Comparison of ENCODE assay signal across 9 cellular contexts in the genomic region with DNA sequence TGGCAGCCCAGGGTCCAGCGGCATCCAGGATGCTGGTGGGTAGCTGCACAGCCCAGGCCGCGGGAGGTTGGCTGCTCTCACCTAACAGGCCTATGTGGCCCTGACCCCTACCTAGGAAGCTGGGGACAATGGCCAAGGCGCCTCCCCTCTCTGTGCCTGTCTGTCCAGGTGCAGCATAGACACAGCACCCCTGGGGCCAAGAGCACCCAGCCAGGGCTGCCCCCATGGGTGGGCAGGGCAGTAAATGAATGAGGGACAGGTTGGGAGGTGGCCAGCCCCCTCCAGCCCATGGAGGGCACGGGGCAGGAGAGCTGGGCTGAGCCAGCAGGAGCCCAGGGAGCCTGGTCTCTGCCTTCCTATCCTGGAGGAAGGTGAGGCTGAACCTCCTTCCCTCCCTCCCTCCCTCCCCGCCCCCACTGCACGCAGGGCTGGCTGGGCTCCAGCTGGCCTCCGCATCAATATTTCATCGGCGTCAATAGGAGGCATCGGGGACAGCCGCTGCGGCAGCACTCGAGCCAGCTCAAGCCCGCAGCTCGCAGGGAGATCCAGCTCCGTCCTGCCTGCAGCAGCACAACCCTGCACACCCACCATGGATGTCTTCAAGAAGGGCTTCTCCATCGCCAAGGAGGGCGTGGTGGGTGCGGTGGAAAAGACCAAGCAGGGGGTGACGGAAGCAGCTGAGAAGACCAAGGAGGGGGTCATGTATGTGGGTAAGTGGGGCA. TPM values are rescaled to one million over a fixed set of nuclear protein-coding genes. Genes with fewer than 3 reads are reported as not detected.
DNase-seq lines count a peak whose midpoint lies in the region; ATAC-seq and TF ChIP-seq lines count a peak whose summit lies in the region.
"Had no signal": no experiment of that assay in that cellular context is flagged by ENCODE, and none has a peak within 500 bp of the region (broad histone marks: within the 10 kb centered on the region; RNA-seq: fewer than 3 reads in every experiment).

SNCG (plus strand) TSS at position 491 of the 722 bp plus-strand sequence; CDS start at position 590, 99 bp downstream.

- H3K9me3 ChIP-seq in colonic mucosa: no peaks in the 10 kb centered on the region
- no peaks in the 10 kb centered on the region for H3K9me3 ChIP-seq in tibial artery

- peak; percentile 31 for DNase-seq in NCI-H2029 (lab: John Stamatoyannopoulos, UW)
- DNase-seq in NCI-H2029 treated with DMSO at 0.1 percent for 48 hours (lab: John Stamatoyannopoulos, UW): no peak
- peak; percentile 19 for DNase-seq in colonic mucosa
- DNase-seq in lung microvascular endothelial cell (ENCODE audit: low read depth in 2 of 2): peak; percentile 66 to 84
- DNase-seq in tibial artery: peak; percentile 43 to 89
- no peak for DNase-seq in germinal center (ENCODE audit: low spot score)
- no peak for DNase-seq in AML-193 (lab: John Stamatoyannopoulos, UW)
- DNase-seq: NCI-H2081 treated with DMSO at 0.1 percent for 48 hours had no signal

- no peak within 1 kb of the TSS for H3K27ac ChIP-seq in colonic mucosa
- H3K27ac ChIP-seq in tibial artery: peak within 1 kb of the TSS; percentile 91 to 94

- no peak within 1 kb of the TSS for H3K4me3 ChIP-seq in colonic mucosa
- H3K4me3 ChIP-seq in tibial artery: peak within 1 kb of the TSS; percentile 49 to 50

- peak within 1 kb of the TSS in 1 of 2 donors; percentile 40 for H3K9ac ChIP-seq in colonic mucosa (ENCODE audit: low read depth in 2 of 2, low read length in 2 of 2)

- TF ChIP-seq CTCF in colonic mucosa (IDR thresholded peaks at IDR 0.05) (no peak), tibial artery (IDR thresholded peaks at IDR 0.05) (no peak)

- intact Hi-C loops in colonic mucosa (cut with DNase I) (loop anchor here (5.0 kb wide), 1 partner anchor 266 kb away; no protein-coding TSS in a partner anchor), tibial artery (cut with DNase I; ENCODE audit: low total_unique reads) (no loop called here)

- H3K36me3 ChIP-seq in colonic mucosa (no peaks in the 10 kb centered on the region), tibial artery (peaks cover 0 to 6% (median 0%) of the 10 kb centered on the region in 3 donors)

- ATAC-seq in GM18498 (IDR thresholded peaks at IDR 0.05; ENCODE audit: unreplicated experiment): no peak

- no peaks in the 10 kb centered on the region for H3K27me3 ChIP-seq in colonic mucosa
- H3K27me3 ChIP-seq in tibial artery: no peaks in the 10 kb centered on the region

- H3K4me1 ChIP-seq in colonic mucosa (no peaks in the 10 kb centered on the region), tibial artery (peaks cover 15 to 79% (median 78%) of the 10 kb centered on the region in 4 donors)

RNA-seq across cellular contexts. Expression of gene SNCG, which starts in this region (rescaled TPM):
- total RNA-seq in colonic mucosa (1 to 10 TPM; 2.6 to 6.6 TPM), lung microvascular endothelial cell (46.2 and 112 TPM in 2 replicates)

Comparison
In these comparisons a context has a peak if more than half of its experiments do, and no peak if none do; other contexts are left out.
1. DNase-seq: peak in NCI-H2029 (single experiment), colonic mucosa (single experiment), lung microvascular endothelial cell (2 of 2) and tibial artery (2 of 2); none in NCI-H2029 treated with DMSO at 0.1 percent for 48 hours (single experiment), germinal center (single experiment) and AML-193 (0 of 2).